Comparison of ENCODE assay signal across 19 cellular contexts in the genomic region with DNA sequence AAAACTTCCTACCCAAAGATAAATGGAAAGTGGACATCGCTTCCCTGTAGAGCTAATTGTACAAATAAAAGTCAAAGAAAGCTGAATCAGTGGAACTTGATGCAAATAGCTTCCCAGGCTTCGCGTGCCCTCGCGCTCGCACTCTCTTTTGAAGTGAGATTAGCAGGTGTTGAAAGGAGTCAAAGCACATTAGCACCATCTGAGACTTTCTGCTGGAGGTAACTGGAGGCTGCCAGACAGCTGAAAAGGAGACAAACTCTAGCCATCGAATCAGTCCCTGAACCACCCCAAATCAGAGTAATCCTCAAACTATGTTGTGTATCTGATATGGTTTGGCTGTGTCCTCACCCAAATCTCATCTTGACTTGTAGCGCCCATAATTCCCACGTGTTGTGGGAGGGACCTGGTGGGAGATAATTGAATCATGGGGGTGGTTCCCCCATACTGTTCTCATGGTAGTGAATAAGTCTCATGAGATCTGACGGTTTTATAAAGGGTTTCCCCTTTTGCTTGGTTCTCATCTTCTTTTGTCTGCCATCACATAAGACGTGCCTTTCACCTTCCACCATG.
"Had no signal": no experiment of that assay in that cellular context is flagged by ENCODE, and none has a peak within 500 bp of the region (broad histone marks: within the 10 kb centered on the region; RNA-seq: fewer than 3 reads in every experiment).

No MANE protein-coding gene starts in this region.

- H2AFZ ChIP-seq: hepatocyte had no signal

- ATAC-seq: activated T-helper 17 cell treated with anti-CD3 and anti-CD28 coated beads, Interleukin-2, amount 50 U/mL, for 72 hours; body of pancreas; foreskin keratinocyte; left colon; lower lobe of right lung; natural killer cell treated with Interleukin-12 subunit alpha and Interleukin-12 subunit beta and Interleukin-15 and Interleukin-18, amount 100 ng/mL, for 72 hours; stimulated activated naive CD8-positive, alpha-beta T cell treated with anti-CD3 and anti-CD28 coated beads, Interleukin-15, Interleukin-2, amounts not matched to agents 100 U/mL and 50 U/mL, for 24 hours had no signal

- H3K27ac ChIP-seq: colonic mucosa, foreskin keratinocyte, hepatocyte, lower lobe of right lung, prostate gland, right atrium auricular region, tibial artery had no signal

- H3K27me3 ChIP-seq: colonic mucosa, foreskin keratinocyte, hepatocyte, tibial artery had no signal

- DNase-seq: activated B cell treated with CpG ODN at 0.5 μM for 24 hours; activated CD4-positive, alpha-beta memory T cell treated with anti-CD3 and anti-CD28 coated beads for 36 hours; activated CD4-positive, alpha-beta T cell treated with anti-CD3 and anti-CD28 coated beads for 4 hours; activated naive CD4-positive, alpha-beta T cell; body of pancreas; central memory CD4-positive, alpha-beta T cell; colonic mucosa; foreskin keratinocyte; left colon; lower lobe of right lung; stimulated activated CD4-positive, alpha-beta T cell treated with anti-CD3 and anti-CD28 coated beads, Interleukin-2, amount 100 ng/mL, for 24 hours; stimulated activated naive CD8-positive, alpha-beta T cell treated with anti-CD3 and anti-CD28 coated beads, Interleukin-15, Interleukin-2, amounts not matched to agents 100 U/mL and 50 U/mL, for 24 hours; substantia nigra; tibial artery had no signal

- H3K4me1 ChIP-seq: colonic mucosa, prostate gland had no signal

- H3K36me3 ChIP-seq: colonic mucosa, lower lobe of right lung, prostate gland, right atrium auricular region had no signal

- H3K9me3 ChIP-seq: body of pancreas, colonic mucosa, lower lobe of right lung, prostate gland, right atrium auricular region, tibial artery had no signal

- H3K4me3 ChIP-seq: body of pancreas, colonic mucosa, hepatocyte, lower lobe of right lung, prostate gland, right atrium auricular region, tibial artery had no signal

- H3K4me2 ChIP-seq: hepatocyte had no signal
